ENCODE assay signal across 27 cellular contexts in the genomic region with DNA sequence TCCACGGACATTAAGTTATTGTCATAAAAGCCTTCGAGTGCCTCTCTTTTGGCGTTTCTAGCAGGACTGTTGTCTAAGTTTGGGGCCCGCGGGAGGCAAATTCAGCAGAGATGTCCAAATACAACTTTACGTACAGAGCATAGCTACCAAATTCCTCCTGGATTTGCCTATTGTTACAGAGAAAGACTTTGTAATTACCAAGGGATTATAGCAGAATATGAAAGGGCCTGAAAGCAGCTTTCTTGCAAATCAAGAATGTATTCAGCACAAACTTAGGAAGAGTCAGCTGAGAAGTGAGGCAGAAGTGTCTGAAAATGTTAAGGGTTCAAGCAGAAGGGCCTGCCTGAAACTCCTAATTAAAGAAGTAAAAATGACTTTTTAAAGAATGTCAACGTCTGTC.
"Had no signal": no experiment of that assay in that cellular context is flagged by ENCODE, and none has a peak within 500 bp of the region (broad histone marks: within the 10 kb centered on the region; RNA-seq: fewer than 3 reads in every experiment).

No MANE protein-coding gene starts in this region.

- H3K4me3 ChIP-seq: pancreas, psoas muscle, right lobe of liver, sigmoid colon, stomach, thoracic aorta, thyroid gland, tibial nerve, upper lobe of left lung, vagina had no signal

- ATAC-seq: natural killer cell; pancreas; psoas muscle; right cardiac atrium; right lobe of liver; stimulated activated effector memory CD8-positive, alpha-beta T cell treated with anti-CD3 and anti-CD28 coated beads, Interleukin-12 subunit alpha, Interleukin-12 subunit beta, amount 100 ng/mL, for 72 hours; stimulated activated naive B cell treated with anti-CD40 and anti-IgM and Interleukin-4, amounts not matched to agents 10 μg/mL and 1 μg/mL and 100 μg/mL, for 72 hours had no signal

- H3K4me1 ChIP-seq: pancreas, psoas muscle, right lobe of liver, sigmoid colon, stomach, thyroid gland, upper lobe of left lung, vagina had no signal

- H3K36me3 Mint-ChIP-seq: naive B cell; natural killer cell; stimulated activated effector memory CD8-positive, alpha-beta T cell treated with anti-CD3 and anti-CD28 coated beads, Interleukin-12 subunit alpha, Interleukin-12 subunit beta, amount 100 ng/mL, for 72 hours; stimulated activated naive B cell treated with anti-CD40 and anti-IgM and Interleukin-4, amounts not matched to agents 10 μg/mL and 1 μg/mL and 100 μg/mL, for 72 hours had no signal

- DNase-seq: naive B cell; natural killer cell; nucleus accumbens; pancreas; psoas muscle; right cardiac atrium; right lobe of liver; sigmoid colon; small intestine; stimulated activated CD4-positive, alpha-beta T cell treated with anti-CD3 and anti-CD28 coated beads, Interleukin-15, amount 100 ng/mL, for 24 hours; stimulated activated CD4-positive, alpha-beta T cell treated with anti-CD3 and anti-CD28 coated beads, Interleukin-2, amount 100 ng/mL, for 24 hours; stimulated activated CD4-positive, alpha-beta T cell treated with anti-CD3 and anti-CD28 coated beads, Interleukin-2, amount 100 ng/mL, for 48 hours; stimulated activated CD4-positive, alpha-beta T cell treated with anti-CD3 and anti-CD28 coated beads, Interleukin-4, amount 100 ng/mL, for 24 hours; stimulated activated naive B cell treated with anti-CD40 and anti-IgM and Interleukin-4, amounts not matched to agents 10 μg/mL and 1 μg/mL and 100 μg/mL, for 72 hours; stimulated activated naive CD4-positive, alpha-beta T cell treated with Interleukin-2 at 50 U/mL for 16 hours; stomach; thyroid gland; trophoblast cell; upper lobe of left lung had no signal

- H3K36me3 ChIP-seq: neutrophil, pancreas, right lobe of liver, sigmoid colon, stomach, thoracic aorta, thyroid gland, tibial nerve, upper lobe of left lung, vagina had no signal

- H3K27ac Mint-ChIP-seq: naive B cell; natural killer cell; nephron; stimulated activated effector memory CD8-positive, alpha-beta T cell treated with anti-CD3 and anti-CD28 coated beads, Interleukin-12 subunit alpha, Interleukin-12 subunit beta, amount 100 ng/mL, for 72 hours; stimulated activated naive B cell treated with anti-CD40 and anti-IgM and Interleukin-4, amounts not matched to agents 10 μg/mL and 1 μg/mL and 100 μg/mL, for 72 hours; stimulated activated naive CD8-positive, alpha-beta T cell treated with anti-CD3 and anti-CD28 coated beads, Interleukin-15, Interleukin-2, amounts not matched to agents 100 ng/mL and 50 ng/mL, for 24 hours had no signal

- H3K27me3 Mint-ChIP-seq: naive B cell; stimulated activated naive B cell treated with anti-CD40 and anti-IgM and Interleukin-4, amounts not matched to agents 10 μg/mL and 1 μg/mL and 100 μg/mL, for 72 hours; stimulated activated naive CD8-positive, alpha-beta T cell treated with anti-CD3 and anti-CD28 coated beads, Interleukin-15, Interleukin-2, amounts not matched to agents 100 ng/mL and 50 ng/mL, for 24 hours had no signal

- H3K27ac ChIP-seq: neutrophil, pancreas, psoas muscle, right lobe of liver, sigmoid colon, stomach, thoracic aorta, thyroid gland, tibial nerve, upper lobe of left lung, vagina had no signal

- H3K27me3 ChIP-seq: neutrophil, pancreas, right lobe of liver, sigmoid colon, stomach, thyroid gland, tibial nerve, upper lobe of left lung, vagina had no signal

- FAIRE-seq: pancreas, small intestine, urothelium cell line had no signal

- H3K4me3 Mint-ChIP-seq: naive B cell; natural killer cell; nephron; stimulated activated effector memory CD8-positive, alpha-beta T cell treated with anti-CD3 and anti-CD28 coated beads, Interleukin-12 subunit alpha, Interleukin-12 subunit beta, amount 100 ng/mL, for 72 hours; stimulated activated naive B cell treated with anti-CD40 and anti-IgM and Interleukin-4, amounts not matched to agents 10 μg/mL and 1 μg/mL and 100 μg/mL, for 72 hours; stimulated activated naive CD8-positive, alpha-beta T cell treated with anti-CD3 and anti-CD28 coated beads, Interleukin-15, Interleukin-2, amounts not matched to agents 100 ng/mL and 50 ng/mL, for 24 hours had no signal

- H3K4me1 Mint-ChIP-seq: naive B cell; natural killer cell; stimulated activated effector memory CD8-positive, alpha-beta T cell treated with anti-CD3 and anti-CD28 coated beads, Interleukin-12 subunit alpha, Interleukin-12 subunit beta, amount 100 ng/mL, for 72 hours; stimulated activated naive B cell treated with anti-CD40 and anti-IgM and Interleukin-4, amounts not matched to agents 10 μg/mL and 1 μg/mL and 100 μg/mL, for 72 hours had no signal

- H3K9me3 ChIP-seq: neutrophil, pancreas, psoas muscle, right lobe of liver, sigmoid colon, thoracic aorta, thyroid gland, vagina had no signal
